29 cellular contexts compared by ENCODE assay signal in the genomic region with DNA sequence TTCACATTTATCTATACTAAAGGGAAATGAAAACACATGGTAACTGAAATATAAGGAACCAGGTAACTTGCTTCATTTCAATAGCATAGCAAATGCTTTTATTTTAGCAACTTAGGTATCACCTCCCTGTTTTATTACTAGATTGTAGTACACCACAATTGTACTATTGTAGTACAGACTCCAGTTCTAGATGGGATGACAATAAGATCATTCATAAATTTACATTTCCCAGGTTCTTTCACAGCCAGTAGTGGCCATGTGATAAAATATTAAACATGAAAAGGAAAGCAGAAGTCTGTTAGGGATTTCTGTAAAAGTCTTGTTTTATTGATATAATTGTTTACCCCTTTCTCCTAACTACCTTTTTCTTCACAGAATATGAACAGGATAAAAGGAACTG.
"Had no signal": no experiment of that assay in that cellular context is flagged by ENCODE, and none has a peak within 500 bp of the region (broad histone marks: within the 10 kb centered on the region; RNA-seq: fewer than 3 reads in every experiment).

No MANE protein-coding gene starts in this region.

- H3K27ac ChIP-seq: left lung, lower lobe of right lung, ovary, prostate gland, skin epidermis, stomach, testis, thyroid gland, upper lobe of right lung had no signal

- H3K36me3 ChIP-seq: ovary, prostate gland had no signal

- ATAC-seq: left cardiac atrium; left lung; lower lobe of right lung; naive thymus-derived CD4-positive, alpha-beta T cell; natural killer cell treated with Interleukin-12 subunit alpha and Interleukin-12 subunit beta and Interleukin-15 and Interleukin-18, amount 100 ng/mL, for 72 hours; right cardiac atrium; sciatic nerve; stimulated activated naive B cell treated with anti-CD40 and anti-IgM and Interleukin-4, amounts not matched to agents 10 μg/mL and 1 μg/mL and 100 μg/mL, for 72 hours; stimulated activated naive CD8-positive, alpha-beta T cell treated with anti-CD3 and anti-CD28 coated beads, Interleukin-15, Interleukin-2, amounts not matched to agents 100 U/mL and 50 U/mL, for 24 hours; upper lobe of right lung had no signal

- H3K4me1 ChIP-seq: left lung, lower lobe of right lung, prostate gland, stomach, thyroid gland, upper lobe of right lung had no signal

- H3K27me3 ChIP-seq: left lung, ovary, stomach, testis, thyroid gland, upper lobe of right lung had no signal

- H3K27ac Mint-ChIP-seq: naive thymus-derived CD4-positive, alpha-beta T cell; natural killer cell treated with Interleukin-12 subunit alpha and Interleukin-12 subunit beta and Interleukin-15 and Interleukin-18, amount 100 ng/mL, for 72 hours; stimulated activated naive B cell treated with anti-CD40 and anti-IgM and Interleukin-4, amounts not matched to agents 10 μg/mL and 1 μg/mL and 100 μg/mL, for 72 hours had no signal

- FAIRE-seq: keratinocyte, urothelium cell line had no signal

- H3K27me3 Mint-ChIP-seq: naive thymus-derived CD4-positive, alpha-beta T cell; natural killer cell treated with Interleukin-12 subunit alpha and Interleukin-12 subunit beta and Interleukin-15 and Interleukin-18, amount 100 ng/mL, for 72 hours; stimulated activated naive B cell treated with anti-CD40 and anti-IgM and Interleukin-4, amounts not matched to agents 10 μg/mL and 1 μg/mL and 100 μg/mL, for 72 hours had no signal

- DNase-seq: hippocampal formation; kidney glomerular epithelial cell; left cardiac atrium; left lung; lower lobe of right lung; mammary epithelial cell; mesenchymal stem cell; naive thymus-derived CD4-positive, alpha-beta T cell; ovary; posterior cingulate gyrus; retina; right cardiac atrium; stimulated activated CD4-positive, alpha-beta T cell treated with anti-CD3 and anti-CD28 coated beads, Interleukin-12 subunit alpha, Interleukin-12 subunit beta, amount 100 ng/mL, for 4 hours; stimulated activated CD4-positive, alpha-beta T cell treated with anti-CD3 and anti-CD28 coated beads, Interleukin-15, amount 100 ng/mL, for 24 hours; stimulated activated CD4-positive, alpha-beta T cell treated with anti-CD3 and anti-CD28 coated beads, Interleukin-2, amount 100 ng/mL, for 24 hours; stimulated activated CD4-positive, alpha-beta T cell treated with anti-CD3 and anti-CD28 coated beads, Interleukin-4, amount 100 ng/mL, for 1 hour; stimulated activated naive B cell treated with anti-CD40 and anti-IgM and Interleukin-4, amounts not matched to agents 10 μg/mL and 1 μg/mL and 100 μg/mL, for 72 hours; stimulated activated naive CD8-positive, alpha-beta T cell treated with anti-CD3 and anti-CD28 coated beads, Interleukin-15, Interleukin-2, amounts not matched to agents 100 U/mL and 50 U/mL, for 24 hours; stomach; testis; thyroid gland; trophoblast cell; upper lobe of right lung had no signal

- H3K4me3 ChIP-seq: left lung, lower lobe of right lung, ovary, prostate gland, skin epidermis, stomach, testis, thyroid gland, upper lobe of right lung had no signal

- H3K9me3 Mint-ChIP-seq: natural killer cell treated with Interleukin-12 subunit alpha and Interleukin-12 subunit beta and Interleukin-15 and Interleukin-18, amount 100 ng/mL, for 72 hours; stimulated activated naive B cell treated with anti-CD40 and anti-IgM and Interleukin-4, amounts not matched to agents 10 μg/mL and 1 μg/mL and 100 μg/mL, for 72 hours had no signal

- H3K4me3 Mint-ChIP-seq: naive thymus-derived CD4-positive, alpha-beta T cell; natural killer cell treated with Interleukin-12 subunit alpha and Interleukin-12 subunit beta and Interleukin-15 and Interleukin-18, amount 100 ng/mL, for 72 hours; stimulated activated naive B cell treated with anti-CD40 and anti-IgM and Interleukin-4, amounts not matched to agents 10 μg/mL and 1 μg/mL and 100 μg/mL, for 72 hours had no signal

- H3K9me3 ChIP-seq: left lung, lower lobe of right lung, ovary, prostate gland, stomach, testis, thyroid gland, upper lobe of right lung had no signal
